19 cellular contexts compared by ENCODE assay signal in the genomic region with DNA sequence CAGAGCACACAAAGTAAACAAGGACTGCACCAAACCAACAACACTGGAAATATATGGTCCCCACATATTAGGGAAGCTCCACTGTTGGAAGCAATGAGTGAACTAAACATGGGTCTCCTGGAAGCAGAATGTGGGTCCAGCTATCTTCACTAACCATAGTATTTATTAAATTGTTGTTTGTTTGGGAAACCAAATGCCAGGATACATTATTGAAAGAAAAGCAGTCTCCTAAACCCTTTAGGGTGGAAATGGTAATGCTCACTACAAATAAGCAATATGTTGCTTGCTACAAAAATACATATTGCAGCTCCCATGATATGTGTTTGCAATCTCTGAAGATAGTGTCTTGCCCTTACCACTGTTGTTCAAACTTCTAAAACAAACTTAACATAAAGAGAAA. TPM values are rescaled to one million over a fixed set of nuclear protein-coding genes. Genes with fewer than 3 reads are reported as not detected.
DNase-seq lines count a peak whose midpoint lies in the region; ATAC-seq and TF ChIP-seq lines count a peak whose summit lies in the region.
"Had no signal": no experiment of that assay in that cellular context is flagged by ENCODE, and none has a peak within 500 bp of the region (broad histone marks: within the 10 kb centered on the region; RNA-seq: fewer than 3 reads in every experiment).

No MANE protein-coding gene starts in this region.

- intact Hi-C loops in sigmoid colon (cut with DNase I), result no loop called here
- intact Hi-C loops in A673 (cut with micrococcal nuclease; ENCODE audit: unreplicated experiment), result no loop called here
- intact Hi-C loops in thyroid gland (cut with DNase I), result no loop called here

- peak overlapping the region; percentile 53 to 93 (median 78) for H3K27ac ChIP-seq in gastroesophageal sphincter
- H3K27ac ChIP-seq in sigmoid colon, result peak overlapping the region; percentile 93 to 97 (median 96)
- H3K27ac ChIP-seq in A673 (ENCODE audit: low read depth, low read length, poor library complexity, severe bottlenecking), result no peak overlapping the region
- no peak overlapping the region for H3K27ac ChIP-seq in thyroid gland
- H3K27ac ChIP-seq: gastrocnemius medialis had no signal

- H3K27me3 ChIP-seq in gastroesophageal sphincter (no peaks in the 10 kb centered on the region), sigmoid colon (no peaks in the 10 kb centered on the region), A673 (replicated peaks; ENCODE audit: insufficient read depth, low read depth, low read length, poor library complexity) (no peaks in the 10 kb centered on the region), thyroid gland (no peaks in the 10 kb centered on the region)
- H3K27me3 ChIP-seq: MG63 had no signal

- POLR2A ChIA-PET in AG04449 (lab: Yijun Ruan, JAX) (no interaction called here), A673 (lab: Charles Lee; ENCODE audit: low non-redundant PET) (no interaction called here)

- peaks cover 0 to 48% (median 0%) of the 10 kb centered on the region in 3 donors for H3K4me1 ChIP-seq in gastroesophageal sphincter
- peaks cover 0 to 47% (median 23%) of the 10 kb centered on the region in 4 donors for H3K4me1 ChIP-seq in sigmoid colon
- H3K4me1 ChIP-seq in A673 (ENCODE audit: insufficient read depth, low read length, poor library complexity, severe bottlenecking), result peaks cover 8% of the 10 kb centered on the region
- peaks cover 0 to 6% of the 10 kb centered on the region in 2 donors for H3K4me1 ChIP-seq in thyroid gland

- H3K4me3 ChIP-seq in AG04449 (ENCODE audit: low read depth, low read length) (peak overlapping the region; percentile 32), gastroesophageal sphincter (peak overlapping the region; percentile 15 to 74), sigmoid colon (peak overlapping the region; percentile 67 to 81 (median 72)), A673 (ENCODE audit: low read depth, low read length, poor library complexity, severe bottlenecking) (no peak overlapping the region), thyroid gland (replicated peaks in 1 of 3) (no peak overlapping the region)
- H3K4me3 ChIP-seq: MG63, mucosa of descending colon had no signal

- TF ChIP-seq EP300 in gastroesophageal sphincter (IDR thresholded peaks at IDR 0.05), result no peak
- TF ChIP-seq EP300 in sigmoid colon (IDR thresholded peaks at IDR 0.05), result no peak

- no peak for TF ChIP-seq CTCF in AG04449 (IDR thresholded peaks at IDR 0.05; ENCODE audit: insufficient read depth, low read length, missing control alignments)
- no peak for TF ChIP-seq CTCF in gastroesophageal sphincter (IDR thresholded peaks at IDR 0.05)
- no peak for TF ChIP-seq CTCF in sigmoid colon (IDR thresholded peaks at IDR 0.05)
- TF ChIP-seq CTCF in A673 (conservative IDR thresholded peaks at IDR 0.05; ENCODE audit: low read depth, low read length), result no peak
- no peak for TF ChIP-seq CTCF in thyroid gland (IDR thresholded peaks at IDR 0.05)

- no peak for DNase-seq in AG04449 (ENCODE audit: low read depth, low spot score)
- peak; percentile 6 for DNase-seq in NCI-H146 (lab: John Stamatoyannopoulos, UW)
- no peak for DNase-seq in sigmoid colon
- no peak for DNase-seq in activated naive CD4-positive, alpha-beta T cell (lab: John Stamatoyannopoulos, UW)
- no peak for DNase-seq in A673 (ENCODE audit: low spot score)
- DNase-seq in thyroid gland, result no peak
- DNase-seq: activated CD4-positive, alpha-beta T cell treated with anti-CD3 and anti-CD28 coated beads, Interleukin-2, amount 10 ng/mL, durations not matched to agents 7 days and 5 days; activated naive CD4-positive, alpha-beta T cell treated with Interleukin-2 at 50 U/mL for 16 hours; aorta; gastrocnemius medialis; H9; MG63; mucosa of descending colon; occipital lobe; stimulated activated CD8-positive, alpha-beta memory T cell treated with anti-CD3 and anti-CD28 coated beads, Interleukin-4, amount 100 ng/mL, for 48 hours had no signal

- H3K36me3 ChIP-seq in gastroesophageal sphincter (no peaks in the 10 kb centered on the region), sigmoid colon (no peaks in the 10 kb centered on the region), A673 (ENCODE audit: insufficient read depth, low read length, poor library complexity, severe bottlenecking) (no peaks in the 10 kb centered on the region), thyroid gland (no peaks in the 10 kb centered on the region)
- H3K36me3 ChIP-seq: gastrocnemius medialis, MG63, thoracic aorta had no signal

- TF ChIP-seq POLR2A in gastroesophageal sphincter (IDR thresholded peaks at IDR 0.05) (no peak), sigmoid colon (IDR thresholded peaks at IDR 0.05) (no peak), thyroid gland (IDR thresholded peaks at IDR 0.05) (no peak)

- no peak for ATAC-seq in gastroesophageal sphincter
- ATAC-seq in GM18517 (IDR thresholded peaks at IDR 0.05; ENCODE audit: unreplicated experiment), result no peak
- ATAC-seq: gastrocnemius medialis, HepG2, mucosa of descending colon had no signal

- H3K9me3 ChIP-seq in gastroesophageal sphincter (no peaks in the 10 kb centered on the region), sigmoid colon (no peaks in the 10 kb centered on the region), A673 (ENCODE audit: low read depth, low read length, poor library complexity, severe bottlenecking) (no peaks in the 10 kb centered on the region), thyroid gland (no peaks in the 10 kb centered on the region)
- H3K9me3 ChIP-seq: gastrocnemius medialis, MG63, mucosa of descending colon, thoracic aorta had no signal

- CTCF ChIA-PET in AG04449 (lab: Yijun Ruan, JAX) (interaction anchor here (0.7 to 1.5 kb wide), 4 partner anchors 11 to 243 kb away, joined by 3 read pairs; no protein-coding TSS in a partner anchor), A673 (lab: Charles Lee) (no interaction called here)

- BruUV-seq in A673 (replicated peaks; lab: Mats Ljungman, UMichigan), result no TSS peak

RNA-seq across cellular contexts. Expression of a gene that starts 2.2 kb away (rescaled TPM):
- 10 to 100 TPM; 33.3 to 73.0 (median 54.1) TPM for total RNA-seq in gastroesophageal sphincter
- 10 to 100 TPM; 42.5 to 69.2 (median 60.0) TPM for total RNA-seq in sigmoid colon
- 1 to 10 TPM in 2 of 3 donors, under 1 TPM in 1; 0.69 to 4.8 (median 3.0) TPM for polyA plus RNA-seq in sigmoid colon
- total RNA-seq in A673 (2021), result 7.6 and 10.6 TPM in 2 replicates
- total RNA-seq in thyroid gland, result 10 to 100 TPM in 2 of 4 donors, 1 to 10 TPM in 2; 4.1 to 12.4 (median 10.2) TPM
- total RNA-seq: activated CD4-positive, alpha-beta T cell treated with anti-CD3 and anti-CD28 coated beads, Interleukin-2, amount 10 ng/mL, durations not matched to agents 7 days and 5 days; HepG2 had no signal
- polyA plus RNA-seq: HepG2 had no signal

Comparison
In these comparisons a context has a peak if more than half of its experiments do, and no peak if none do; other contexts are left out.
1. H3K4me3 ChIP-seq: peak in AG04449 (single experiment), gastroesophageal sphincter (2 of 2) and sigmoid colon (4 of 4); none in A673 (single experiment) and thyroid gland (0 of 3).
2. H3K27ac ChIP-seq: peak in gastroesophageal sphincter (4 of 4) and sigmoid colon (4 of 4); none in A673 (single experiment) and thyroid gland (0 of 3).